ENCODE assay signal across 8 cellular contexts in genomic region chr7:100611983-100612729, GRCh38. TPM values are rescaled to one million over a fixed set of nuclear protein-coding genes. Genes with fewer than 3 reads are reported as not detected.
DNase-seq lines count a peak whose midpoint lies in the region; ATAC-seq and TF ChIP-seq lines count a peak whose summit lies in the region.

TSS of gene MOSPD3 (plus strand) at chr7:100612540. CDS start at chr7:100612792, 252 bp downstream.

- no peaks in the 10 kb centered on the region for H3K9me3 Mint-ChIP-seq in natural killer cell

- ATAC-seq in natural killer cell = peak; percentile 91 to 97 (median 91)

- DNase-seq in ELR (ENCODE audit: low read depth) = peak; percentile 99
- DNase-seq in H7 = peak; percentile 100
- peak; percentile 100 for DNase-seq in M059J (ENCODE audit: low read depth)
- DNase-seq in SHP77 (lab: John Stamatoyannopoulos, UW) = peak; percentile 98
- peak; percentile 98 for DNase-seq in activated effector memory CD4-positive, alpha-beta T cell treated with Interleukin-2 at 50 U/mL for 16 hours
- peak; percentile 100 for DNase-seq in fibroblast of peridontal ligament (ENCODE audit: extremely low read depth)
- DNase-seq in natural killer cell = peak; percentile 98
- DNase-seq in stimulated activated naive CD4-positive, alpha-beta T cell treated with Interleukin-2 at 50 U/mL for 16 hours (lab: John Stamatoyannopoulos, UW) = peak; percentile 95

- H3K36me3 Mint-ChIP-seq in natural killer cell = no peaks in the 10 kb centered on the region

- intact Hi-C loops in natural killer cell (cut with micrococcal nuclease) = loop anchor here (1.0 to 2.0 kb wide), 4 partner anchors 8 to 61 kb away; partner anchors contain the start of genes FBXO24, GNB2 and LRCH4

- peak within 1 kb of the TSS; percentile 61 for H3K4me3 ChIP-seq in H7 (ENCODE audit: insufficient read depth, low read depth, low read length)

- peaks cover 16 to 27% of the 10 kb centered on the region in 2 donors for H3K4me1 Mint-ChIP-seq in natural killer cell

- peak within 1 kb of the TSS; percentile 99 for H3K27ac Mint-ChIP-seq in natural killer cell

- TF ChIP-seq CTCF in natural killer cell (IDR thresholded peaks at IDR 0.05) = no peak

- peaks cover 5% of the 10 kb centered on the region; the same call in 1 of the 2 replicates for H3K27me3 ChIP-seq in H7 (ENCODE audit: control insufficient read depth, insufficient read depth, low read length)

- H3K27me3 Mint-ChIP-seq in natural killer cell (ENCODE audit: low read depth in 2 of 2) = no peaks in the 10 kb centered on the region

- peaks cover 2% of the 10 kb centered on the region; the same call in 1 of the 2 replicates for H3K36me3 ChIP-seq in H7 (replicated peaks; ENCODE audit: control insufficient read depth, insufficient read depth, low read length)

- H3K4me3 Mint-ChIP-seq in natural killer cell = peak within 1 kb of the TSS; percentile 99

RNA-seq across cellular contexts. Expression of gene MOSPD3, which starts in this region (rescaled TPM):
- 18.6 and 21.8 TPM in 2 replicates for total RNA-seq in H7 (2014; rRNA removed; shearing (Covaris generic))
- total RNA-seq in M059J (2014; rRNA removed; shearing (Covaris generic)) = 15.6 and 22.0 TPM in 2 replicates
- total RNA-seq in natural killer cell = 10 to 100 TPM; 14.5 to 15.9 (median 15.5) TPM

Comparison
In these comparisons a context has a peak if more than half of its experiments do, and no peak if none do; other contexts are left out.
1. Peak in every context shown above with its lines: DNase-seq, ATAC-seq and H3K4me3 ChIP-seq.